Comparison of ENCODE assay signal across 1 cellular context in genomic region chr17:39867084-39867890, GRCh38.
TF ChIP-seq lines count a peak whose summit lies in the region.

No MANE protein-coding gene starts in this region.

TF ChIP-seq in GM23338, 12 proteins besides CTCF, POLR2A, EP300 and RAD21 (continued from another document):
- no peak for TF ChIP-seq REST (IDR thresholded peaks at IDR 0.05; ENCODE audit: unreplicated experiment)
- no peak for TF ChIP-seq STAT1 (IDR thresholded peaks at IDR 0.05; ENCODE audit: unreplicated experiment)
- no peak for TF ChIP-seq POLR2AphosphoS5 (IDR thresholded peaks at IDR 0.05; ENCODE audit: low read depth)
- TF ChIP-seq ZNF331 (CRISPR knock-in tag; IDR thresholded peaks at IDR 0.05; ENCODE audit: low read depth) = no peak
- no peak for TF ChIP-seq NANOG (IDR thresholded peaks at IDR 0.05; ENCODE audit: borderline replicate concordance)
- no peak for TF ChIP-seq EZH2 (IDR thresholded peaks at IDR 0.05; ENCODE audit: low read depth, unreplicated experiment)
- TF ChIP-seq ETS1 (IDR thresholded peaks at IDR 0.05) = no peak
TF ChIP-seq in GM23338: peak in this region for 0.
